Comparison of ENCODE assay signal across 8 cellular contexts in the genomic region with DNA sequence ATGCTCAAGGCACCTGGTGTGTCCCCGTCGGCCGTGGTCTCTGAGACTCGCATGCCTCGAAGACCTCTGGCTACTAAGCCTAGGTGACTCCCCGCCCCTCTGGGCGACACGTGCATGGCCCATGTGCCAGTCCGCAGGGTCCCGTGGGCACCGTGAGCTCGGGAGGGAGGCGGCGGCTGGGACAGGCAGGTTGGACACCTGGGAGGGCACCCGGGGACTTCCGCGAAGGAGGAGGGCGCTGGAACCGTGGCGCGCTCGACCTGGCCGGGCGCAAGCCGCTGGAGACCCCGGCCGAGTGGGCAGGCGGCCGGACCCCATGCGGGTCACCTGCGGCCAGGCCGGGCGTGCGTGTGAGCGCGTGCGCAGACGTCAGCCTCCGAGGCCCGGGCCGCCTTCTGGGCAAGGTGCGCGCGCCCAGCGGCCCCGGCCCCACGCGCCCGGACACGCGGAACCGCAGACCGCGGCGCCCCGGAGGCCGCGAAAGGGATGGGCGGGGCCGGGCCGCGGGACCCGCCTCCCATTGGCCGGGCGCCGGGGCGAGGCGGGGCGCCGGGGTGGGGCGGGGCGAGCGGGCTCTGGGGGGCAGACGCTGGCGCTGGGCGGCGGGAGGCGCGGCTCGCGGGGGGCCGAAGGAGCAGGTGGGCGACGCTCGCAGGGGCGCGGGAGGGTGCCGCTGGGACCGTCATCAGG. TPM values are rescaled to one million over a fixed set of nuclear protein-coding genes. Genes with fewer than 3 reads are reported as not detected.
DNase-seq lines count a peak whose midpoint lies in the region; ATAC-seq and TF ChIP-seq lines count a peak whose summit lies in the region.

No MANE protein-coding gene starts in this region.

- no peaks in the 10 kb centered on the region for H3K36me3 ChIP-seq in cardiac muscle cell
- H3K36me3 ChIP-seq in ovary: no peaks in the 10 kb centered on the region
- no peaks in the 10 kb centered on the region for H3K36me3 ChIP-seq in thyroid gland

- TF ChIP-seq CTCF in cardiac muscle cell (IDR thresholded peaks at IDR 0.05; ENCODE audit: low read depth, low read length) (no peak), ovary (IDR thresholded peaks at IDR 0.05) (no peak), thyroid gland (IDR thresholded peaks at IDR 0.05) (no peak)

- H3K27ac ChIP-seq in cardiac muscle cell (no peak overlapping the region), ovary (peak overlapping the region; percentile 5 to 32), thyroid gland (peak overlapping the region in 2 of 3 donors; percentile 52 to 58)

- H3K4me3 ChIP-seq in cardiac muscle cell: peak overlapping the region; percentile 51
- peak overlapping the region; percentile 46 for H3K4me3 ChIP-seq in ovary
- peak overlapping the region in 2 of 3 donors; percentile 42 to 55 for H3K4me3 ChIP-seq in thyroid gland (replicated peaks in 1 of 3)

- TF ChIP-seq POLR2A in ovary (IDR thresholded peaks at IDR 0.05) (no peak), thyroid gland (IDR thresholded peaks at IDR 0.05) (peak in 1 of 2 donors; percentile 18)

- no peak for TF ChIP-seq EP300 in ovary (IDR thresholded peaks at IDR 0.05)

- H3K4me1 ChIP-seq in cardiac muscle cell (ENCODE audit: low read depth) (no peaks in the 10 kb centered on the region), ovary (ENCODE audit: insufficient read depth) (peaks cover 4% of the 10 kb centered on the region), thyroid gland (peaks cover 17 to 24% of the 10 kb centered on the region in 2 donors)

- peak; percentile 68 for ATAC-seq in GM21360 (IDR thresholded peaks at IDR 0.05; ENCODE audit: unreplicated experiment)

- DNase-seq in AML-193 (lab: John Stamatoyannopoulos, UW) (peak; percentile 10 to 31), RPMI8226 (peak; percentile 78), cardiac muscle cell (ENCODE audit: low read depth in 1 of 2, low spot score in 1 of 2) (peak; percentile 47 to 78), ovary (peak; percentile 61 to 83 (median 76)), thyroid gland (peak; percentile 64 to 66), GDM1 (lab: John Stamatoyannopoulos, UW) (no peak)
- DNase-seq in activated naive CD4-positive, alpha-beta T cell treated with anti-CD3 and anti-CD28 coated beads, Interleukin-2, amount 50 U/mL, for 16 hours: peak; percentile 75

- H3K27me3 ChIP-seq in cardiac muscle cell (peaks cover 43% of the 10 kb centered on the region), ovary (no peaks in the 10 kb centered on the region), thyroid gland (no peaks in the 10 kb centered on the region)

- intact Hi-C loops in ovary (cut with DNase I): no loop called here
- intact Hi-C loops in thyroid gland (cut with DNase I): no loop called here

- H3K9me3 ChIP-seq in cardiac muscle cell (ENCODE audit: low read depth) (no peaks in the 10 kb centered on the region), ovary (no peaks in the 10 kb centered on the region), thyroid gland (no peaks in the 10 kb centered on the region)

- WGBS in ovary, 3 donors: 2 to 4% (median 3%) methylated on average over 42 to 89 of the region's 89 CpGs
- WGBS in thyroid gland, 2 donors: 9 to 20% methylated on average over 8 to 12 of the region's 89 CpGs

RNA-seq across cellular contexts. Expression of a gene that starts 0.6 kb away (rescaled TPM):
- 1.1 and 1.2 TPM in 2 replicates for total RNA-seq in cardiac muscle cell
- 0.61 and 2.3 TPM in 2 replicates for polyA plus RNA-seq in cardiac muscle cell
- total RNA-seq in ovary: 1 to 10 TPM in 5 of 7 donors, under 1 TPM in 2; 0.24 to 4.4 (median 2.8) TPM
- polyA plus RNA-seq in ovary: 1 to 10 TPM in 1 of 2 donors, under 1 TPM in 1; 0.75 to 1.3 TPM
- total RNA-seq in thyroid gland: 1 to 10 TPM in 2 of 4 donors, under 1 TPM in 2; 0.13 to 1.6 (median 0.97) TPM
